Comparison of ENCODE assay signal across 3 cellular contexts in the genomic region with DNA sequence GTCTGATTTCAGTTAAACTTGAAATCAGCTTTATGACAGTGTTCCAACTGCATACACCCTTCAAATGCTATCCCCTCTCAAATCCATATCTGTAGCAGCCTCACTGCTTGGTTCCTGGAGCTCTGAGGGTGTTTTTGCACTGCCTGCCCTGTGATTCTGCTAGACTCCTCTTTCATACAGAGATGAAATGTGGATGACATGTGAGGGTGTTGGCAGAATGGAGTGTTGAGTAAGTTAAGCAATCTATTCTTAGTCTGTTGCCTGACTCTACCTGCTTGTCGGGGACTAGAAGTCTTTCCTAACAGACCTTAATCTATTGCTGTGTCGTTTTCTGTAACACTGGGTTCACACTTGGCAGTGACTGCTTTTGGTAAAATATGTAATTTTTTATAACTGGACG. TPM values are rescaled to one million over a fixed set of nuclear protein-coding genes. Genes with fewer than 3 reads are reported as not detected.
"Had no signal": no experiment of that assay in that cellular context is flagged by ENCODE, and none has a peak within 500 bp of the region (broad histone marks: within the 10 kb centered on the region; RNA-seq: fewer than 3 reads in every experiment).

No MANE protein-coding gene starts in this region.

- H3K4me3 ChIP-seq: GM12878 had no signal

- DNase-seq: GDM1, GF-D8 had no signal

- ATAC-seq: GM12878 had no signal

RNA-seq across cellular contexts. Expression of a gene that starts 9.8 kb away (rescaled TPM):
- total RNA-seq: GM12878 had no signal
- polyA plus RNA-seq: GM12878 had no signal
